ENCODE assay signal across 21 cellular contexts in the genomic region with DNA sequence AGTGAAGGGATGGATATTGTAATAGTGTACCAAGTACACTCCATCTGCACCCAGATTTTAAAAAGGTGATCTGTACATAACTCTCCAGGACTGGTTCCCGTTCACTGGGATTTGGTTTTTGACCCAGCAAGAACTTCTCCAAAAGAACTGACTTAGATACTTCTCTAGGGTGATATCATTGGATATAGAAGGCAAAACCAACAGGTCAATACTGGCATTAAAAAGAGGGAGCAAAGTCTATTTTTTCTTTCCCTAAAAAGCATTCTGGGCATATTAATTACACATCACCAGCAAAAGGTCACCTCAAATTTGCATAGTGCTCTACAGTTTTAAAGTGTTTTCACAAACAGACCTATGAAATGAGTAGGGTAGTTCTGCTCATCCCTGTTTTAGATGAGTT. TPM values are rescaled to one million over a fixed set of nuclear protein-coding genes. Genes with fewer than 3 reads are reported as not detected.
"Had no signal": no experiment of that assay in that cellular context is flagged by ENCODE, and none has a peak within 500 bp of the region (broad histone marks: within the 10 kb centered on the region; RNA-seq: fewer than 3 reads in every experiment).

No MANE protein-coding gene starts in this region.

- H3K27me3 ChIP-seq: colonic mucosa, foreskin keratinocyte, left lung, pancreas, tibial nerve, upper lobe of left lung had no signal

- H3K4me1 ChIP-seq: colonic mucosa, foreskin keratinocyte, left lung, pancreas, tibial nerve, upper lobe of left lung had no signal

- H3K9me3 ChIP-seq: colonic mucosa, left lung, pancreas, thoracic aorta, tibial nerve, upper lobe of left lung had no signal

- H3K4me3 ChIP-seq: colonic mucosa, left lung, lung, thoracic aorta, tibial nerve, upper lobe of left lung had no signal

- ATAC-seq: esophagus mucosa; foreskin keratinocyte; left lung; natural killer cell; pancreas; stimulated activated naive B cell treated with anti-CD40 and anti-IgM and Interleukin-4, amounts not matched to agents 10 μg/mL and 1 μg/mL and 100 μg/mL, for 72 hours had no signal

- H3K27ac ChIP-seq: colonic mucosa, epithelial cell of prostate, foreskin keratinocyte, left lung, pancreas, thoracic aorta, tibial nerve, upper lobe of left lung had no signal

- DNase-seq: colonic mucosa; effector CD8-positive, alpha-beta T cell; endodermal cell; foreskin keratinocyte; glutamatergic neuron; left lung; natural killer cell; occipital lobe; pancreas; small intestine; stimulated activated CD4-positive, alpha-beta T cell treated with anti-CD3 and anti-CD28 coated beads, Interleukin-15, amount 100 ng/mL, for 24 hours; stimulated activated CD4-positive, alpha-beta T cell treated with anti-CD3 and anti-CD28 coated beads, Interleukin-2, amount 100 ng/mL, for 48 hours; stimulated activated naive B cell treated with anti-CD40 and anti-IgM and Interleukin-4, amounts not matched to agents 10 μg/mL and 1 μg/mL and 100 μg/mL, for 72 hours; upper lobe of left lung had no signal

- H3K36me3 ChIP-seq: colonic mucosa, left lung, pancreas, thoracic aorta, tibial nerve, upper lobe of left lung had no signal

RNA-seq across cellular contexts. Expression of a gene that starts 3.5 kb away (rescaled TPM):
- total RNA-seq: endodermal cell, foreskin keratinocyte, mononuclear cell, natural killer cell, occipital lobe, thoracic aorta, tibial nerve, upper lobe of left lung had no signal
- polyA plus RNA-seq: neural cell had no signal
